Comparison of ENCODE assay signal across 8 cellular contexts in the genomic region with DNA sequence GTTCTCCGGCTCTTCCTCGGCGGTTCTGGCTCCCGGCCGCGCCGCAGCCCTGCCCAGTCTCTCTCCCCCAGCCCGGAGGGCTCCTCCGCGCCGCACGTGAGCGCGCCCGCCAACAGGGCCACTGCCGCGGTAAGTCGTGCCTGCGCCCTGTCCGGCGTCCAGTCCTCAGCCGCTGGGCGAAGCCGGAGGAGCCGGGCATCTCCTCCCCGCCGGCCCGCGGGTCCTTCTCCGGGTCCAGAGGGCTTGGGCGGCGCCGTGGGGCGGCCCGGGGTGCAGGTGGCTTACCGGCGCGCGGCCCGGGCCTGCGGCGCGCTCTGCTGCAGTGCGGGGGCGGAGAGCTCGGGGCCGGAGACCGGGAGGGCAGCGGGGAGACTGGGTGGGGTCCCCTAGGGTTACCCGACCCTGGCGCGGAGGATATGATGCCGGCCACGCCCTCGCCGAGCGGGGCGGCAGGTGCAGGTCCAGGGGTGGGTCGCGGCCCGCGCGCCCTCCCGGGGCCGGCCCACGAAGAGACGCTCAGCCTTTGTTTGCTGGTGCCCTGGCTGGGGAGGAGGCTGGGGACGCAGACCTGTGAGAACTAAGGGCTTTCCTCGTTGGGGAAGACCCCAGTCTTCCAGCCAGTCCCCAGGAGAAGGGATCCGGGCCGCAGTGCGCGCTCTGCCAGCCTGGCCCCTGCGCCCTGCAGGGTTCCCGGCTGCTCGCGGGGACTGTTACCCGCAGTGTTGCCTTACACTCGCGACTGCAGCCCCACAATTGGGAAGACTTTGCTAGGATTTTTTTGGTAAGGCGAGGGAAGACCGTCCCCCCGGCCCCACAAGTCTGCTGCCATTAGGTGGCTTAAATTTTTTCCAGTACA. TPM values are rescaled to one million over a fixed set of nuclear protein-coding genes. Genes with fewer than 3 reads are reported as not detected.
DNase-seq lines count a peak whose midpoint lies in the region; ATAC-seq and TF ChIP-seq lines count a peak whose summit lies in the region.

A gene with protein sequence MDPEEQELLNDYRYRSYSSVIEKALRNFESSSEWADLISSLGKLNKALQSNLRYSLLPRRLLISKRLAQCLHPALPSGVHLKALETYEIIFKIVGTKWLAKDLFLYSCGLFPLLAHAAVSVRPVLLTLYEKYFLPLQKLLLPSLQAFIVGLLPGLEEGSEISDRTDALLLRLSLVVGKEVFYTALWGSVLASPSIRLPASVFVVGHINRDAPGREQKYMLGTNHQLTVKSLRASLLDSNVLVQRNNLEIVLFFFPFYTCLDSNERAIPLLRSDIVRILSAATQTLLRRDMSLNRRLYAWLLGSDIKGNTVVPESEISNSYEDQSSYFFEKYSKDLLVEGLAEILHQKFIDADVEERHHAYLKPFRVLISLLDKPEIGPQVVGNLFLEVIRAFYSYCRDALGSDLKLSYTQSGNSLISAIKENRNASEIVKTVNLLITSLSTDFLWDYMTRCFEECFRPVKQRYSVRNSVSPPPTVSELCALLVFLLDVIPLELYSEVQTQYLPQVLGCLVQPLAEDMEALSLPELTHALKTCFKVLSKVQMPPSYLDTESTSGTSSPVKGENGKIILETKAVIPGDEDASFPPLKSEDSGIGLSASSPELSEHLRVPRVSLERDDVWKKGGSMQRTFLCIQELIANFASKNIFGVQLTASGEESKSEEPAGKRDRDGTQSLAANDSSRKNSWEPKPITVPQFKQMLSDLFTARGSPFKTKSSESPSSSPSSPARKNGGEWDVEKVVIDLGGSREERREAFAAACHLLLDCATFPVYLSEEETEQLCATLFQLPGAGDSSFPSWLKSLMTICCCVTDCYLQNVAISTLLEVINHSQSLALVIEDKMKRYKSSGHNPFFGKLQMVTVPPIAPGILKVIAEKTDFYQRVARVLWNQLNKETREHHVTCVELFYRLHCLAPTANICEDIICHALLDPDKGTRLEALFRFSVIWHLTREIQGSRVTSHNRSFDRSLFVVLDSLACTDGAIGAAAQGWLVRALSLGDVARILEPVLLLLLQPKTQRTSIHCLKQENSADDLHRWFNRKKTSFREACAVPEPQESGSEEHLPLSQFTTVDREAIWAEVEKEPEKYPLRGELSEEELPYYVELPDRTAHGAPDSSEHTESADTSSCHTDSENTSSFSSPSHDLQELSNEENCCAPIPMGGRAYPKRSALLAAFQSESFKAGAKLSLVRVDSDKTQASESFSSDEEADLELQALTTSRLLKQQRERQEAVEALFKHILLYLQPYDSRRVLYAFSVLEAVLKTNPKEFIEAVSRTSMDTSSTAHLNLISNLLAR (N-terminal part only) (plus strand): TSS at position 10 of the 856 bp plus-strand sequence. CDS start 7,910 bp downstream, outside the sequence.

- TF ChIP-seq POLR2A in lower leg skin (IDR thresholded peaks at IDR 0.05): no peak

- H3K36me3 Mint-ChIP-seq in CD4-positive, alpha-beta memory T cell: peaks cover 4 to 11% of the 10 kb centered on the region in 2 donors
- peaks cover 13% of the 10 kb centered on the region for H3K36me3 Mint-ChIP-seq in T-cell

- peak within 1 kb of the TSS; percentile 85 to 92 (median 86) for H3K4me3 Mint-ChIP-seq in CD4-positive, alpha-beta memory T cell
- peak within 1 kb of the TSS; percentile 79 to 84 (median 81) for H3K4me3 Mint-ChIP-seq in T-cell

- H3K27me3 Mint-ChIP-seq in CD4-positive, alpha-beta memory T cell: no peaks in the 10 kb centered on the region
- no peaks in the 10 kb centered on the region for H3K27me3 Mint-ChIP-seq in T-cell

- H3K9me3 ChIP-seq in CD4-positive, alpha-beta memory T cell (ENCODE audit: control insufficient read depth in 1 of 2, low read length in 2 of 2): no peaks in the 10 kb centered on the region

- no peaks in the 10 kb centered on the region for H3K36me3 ChIP-seq in CD4-positive, alpha-beta memory T cell (ENCODE audit: insufficient read depth, low read length)

- peak within 1 kb of the TSS; percentile 65 to 87 (median 79) for H3K27ac Mint-ChIP-seq in CD4-positive, alpha-beta memory T cell
- H3K27ac Mint-ChIP-seq in T-cell: peak within 1 kb of the TSS; percentile 67 to 68

- TF ChIP-seq CTCF in choroid plexus epithelial cell (conservative IDR thresholded peaks at IDR 0.05; ENCODE audit: low read depth, low read length) (no peak), lower leg skin (IDR thresholded peaks at IDR 0.05) (no peak)

- CTCF ChIA-PET in CD4-positive, alpha-beta memory T cell (lab: Charles Lee; ENCODE audit: partially characterized antibody): no interaction called here
- CTCF ChIA-PET in T-cell (lab: Charles Lee): no interaction called here

- H3K4me1 Mint-ChIP-seq in CD4-positive, alpha-beta memory T cell: peaks cover 25 to 53% (median 32%) of the 10 kb centered on the region in 4 donors
- peaks cover 26 to 45% (median 39%) of the 10 kb centered on the region in 3 donors for H3K4me1 Mint-ChIP-seq in T-cell

- H3K4me3 ChIP-seq in CD4-positive, alpha-beta memory T cell (ENCODE audit: low read length in 2 of 2): peak within 1 kb of the TSS; percentile 63 to 70
- H3K4me3 ChIP-seq in choroid plexus epithelial cell (ENCODE audit: low read depth, low read length): peak within 1 kb of the TSS; percentile 77
- peak within 1 kb of the TSS; percentile 87 for H3K4me3 ChIP-seq in lower leg skin (ENCODE audit: low read depth, poor library complexity, severe bottlenecking)

- POLR2A ChIA-PET in CD4-positive, alpha-beta memory T cell (lab: Charles Lee; ENCODE audit: partially characterized antibody): interaction anchor here (0.5 to 2.8 kb wide), 5 partner anchors 16 to 164 kb away, joined by 3 to 28 read pairs (median 9); a partner anchor contains a TSS
- POLR2A ChIA-PET in T-cell (lab: Charles Lee): no interaction called here

- H3K27ac ChIP-seq in CD4-positive, alpha-beta memory T cell (ENCODE audit: low read depth, low read length): peak within 1 kb of the TSS; percentile 64

- intact Hi-C loops in CD4-positive, alpha-beta memory T cell (cut with micrococcal nuclease): loop anchor here (1.0 to 10.0 kb wide), 10 partner anchors 16 to 1208 kb away; a partner anchor contains a TSS
- intact Hi-C loops in lower leg skin (cut with DNase I; ENCODE audit: low total_unique reads): no loop called here

- peak; percentile 32 for ATAC-seq in GM19395 (IDR thresholded peaks at IDR 0.05; ENCODE audit: unreplicated experiment)
- ATAC-seq in HG03457 (IDR thresholded peaks at IDR 0.05; ENCODE audit: unreplicated experiment): peak; percentile 21
- ATAC-seq in T-cell (replicated peaks in 1 of 4): peak in 3 of 4 experiments; percentile 3 to 8 (median 7)

- no peaks in the 10 kb centered on the region for H3K9me3 Mint-ChIP-seq in CD4-positive, alpha-beta memory T cell
- H3K9me3 Mint-ChIP-seq in T-cell: no peaks in the 10 kb centered on the region

- peaks cover 26% of the 10 kb centered on the region for H3K4me1 ChIP-seq in CD4-positive, alpha-beta memory T cell (ENCODE audit: insufficient read depth, low read length)

- peak in 1 of 5 donors; percentile 60 for DNase-seq in CD4-positive, alpha-beta memory T cell
- peak in 11 of 34 experiments; percentile 6 to 34 (median 12) for DNase-seq in T-cell
- no peak for DNase-seq in choroid plexus epithelial cell (ENCODE audit: low read depth)
- DNase-seq in lower leg skin (ENCODE audit: low spot score in 2 of 2): peak; percentile 41 to 91
- peak; percentile 37 for DNase-seq in stimulated activated naive CD4-positive, alpha-beta T cell treated with Interleukin-2 at 50 U/mL for 16 hours (lab: John Stamatoyannopoulos, UW)
- DNase-seq in RKO (ENCODE audit: low spot score): no peak

- H3K27me3 ChIP-seq in CD4-positive, alpha-beta memory T cell (ENCODE audit: insufficient read depth, low read length): no peaks in the 10 kb centered on the region

- WGBS in lower leg skin, 2 donors: 1% methylated on average over 16 to 83 of the region's 83 CpGs

RNA-seq across cellular contexts. Expression of the gene that starts here (rescaled TPM):
- total RNA-seq in CD4-positive, alpha-beta memory T cell: 10 to 100 TPM; 24.0 to 27.3 TPM
- polyA plus RNA-seq in CD4-positive, alpha-beta memory T cell: 10 to 100 TPM in 1 of 2 donors, 1 to 10 TPM in 1; 3.2 to 13.7 TPM
- total RNA-seq in T-cell (10 to 100 TPM; 18.4 to 26.3 (median 23.1) TPM), lower leg skin (10 to 100 TPM; 20.0 to 47.3 (median 33.5) TPM)

Comparison
In these comparisons a context has a peak if more than half of its experiments do, and no peak if none do; other contexts are left out.
1. DNase-seq: peak in lower leg skin (2 of 2) and stimulated activated naive CD4-positive, alpha-beta T cell treated with Interleukin-2 at 50 U/mL for 16 hours (single experiment); none in choroid plexus epithelial cell (single experiment) and RKO (single experiment).
2. Peak in every context shown above with its lines, with median percentiles within 50 percentile points of each other: H3K4me3 ChIP-seq and ATAC-seq.